8 cellular contexts compared by ENCODE assay signal in the genomic region with DNA sequence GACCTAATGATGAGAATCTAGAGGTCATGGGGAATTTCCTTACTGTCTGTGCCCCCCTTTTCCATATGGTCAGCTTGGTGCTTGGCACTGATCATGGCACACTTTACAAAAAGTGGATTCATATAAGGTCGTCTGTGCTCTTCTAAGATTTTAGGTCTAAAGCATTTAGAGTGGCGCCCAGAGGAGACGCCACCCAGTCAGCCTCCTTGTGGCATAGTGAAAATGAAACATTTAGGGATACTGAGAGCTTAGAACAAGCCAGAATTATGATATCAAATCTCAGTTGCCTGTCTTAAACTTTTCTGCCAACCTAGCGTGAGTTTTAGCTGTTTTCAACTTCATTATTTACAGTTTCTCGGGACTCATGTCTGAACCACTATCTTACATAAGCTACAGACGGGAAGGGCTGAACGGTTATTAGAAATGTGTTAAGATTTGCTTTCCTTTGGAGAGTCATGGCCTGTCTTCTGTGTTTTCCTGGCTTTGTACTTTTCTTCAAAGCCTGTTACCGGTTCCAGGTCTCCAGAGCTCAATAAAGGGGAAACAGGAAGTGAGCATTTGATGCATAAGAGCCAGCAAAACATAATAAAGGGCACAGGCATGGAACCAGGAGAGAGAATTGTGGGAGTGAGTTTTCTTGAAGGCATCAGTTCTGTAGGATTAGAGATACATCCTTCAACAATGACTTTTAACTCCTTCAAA. TPM values are rescaled to one million over a fixed set of nuclear protein-coding genes. Genes with fewer than 3 reads are reported as not detected.
DNase-seq lines count a peak whose midpoint lies in the region; ATAC-seq and TF ChIP-seq lines count a peak whose summit lies in the region.

No MANE protein-coding gene starts in this region.

- intact Hi-C loops in activated CD8-positive, alpha-beta T cell treated with anti-CD3 and anti-CD28 coated beads for 36 hours (cut with micrococcal nuclease) = no loop called here
- intact Hi-C loops in dorsolateral prefrontal cortex (cut with DNase I) = no loop called here

- POLR2A ChIA-PET in activated CD8-positive, alpha-beta T cell treated with anti-CD3 and anti-CD28 coated beads for 36 hours (lab: Charles Lee) = interaction anchor here (0.6 to 2.2 kb wide), 6 partner anchors 10 to 88 kb away, joined by 3 to 7 read pairs (median 3); no protein-coding TSS in a partner anchor
- POLR2A ChIA-PET in activated CD8-positive, alpha-beta T cell treated with anti-CD3 and anti-CD28 coated beads, Interleukin-2, amount 10 ng/mL, durations not matched to agents 7 days and 5 days (lab: Charles Lee) = no interaction called here

- DNase-seq in activated CD8-positive, alpha-beta T cell treated with anti-CD3 and anti-CD28 coated beads for 36 hours = peak; percentile 9
- no peak for DNase-seq in activated CD8-positive, alpha-beta T cell treated with anti-CD3 and anti-CD28 coated beads, Interleukin-2, amount 10 ng/mL, durations not matched to agents 7 days and 5 days
- DNase-seq in dorsolateral prefrontal cortex (no peak), cerebellar cortex (ENCODE audit: low spot score) (no peak), AG08395 (ENCODE audit: low spot score) (no peak), hepatic stellate cell (ENCODE audit: low spot score) (no peak)

- H3K36me3 Mint-ChIP-seq in activated CD8-positive, alpha-beta T cell treated with anti-CD3 and anti-CD28 coated beads for 36 hours (ENCODE audit: low read depth) = no peaks in the 10 kb centered on the region
- H3K36me3 Mint-ChIP-seq in activated CD8-positive, alpha-beta T cell treated with anti-CD3 and anti-CD28 coated beads, Interleukin-2, amount 10 ng/mL, durations not matched to agents 7 days and 5 days (ENCODE audit: low read depth) = no peaks in the 10 kb centered on the region
- no peaks in the 10 kb centered on the region for H3K36me3 Mint-ChIP-seq in IgD-negative memory B cell

- no peaks in the 10 kb centered on the region for H3K27me3 Mint-ChIP-seq in activated CD8-positive, alpha-beta T cell treated with anti-CD3 and anti-CD28 coated beads for 36 hours
- H3K27me3 Mint-ChIP-seq in activated CD8-positive, alpha-beta T cell treated with anti-CD3 and anti-CD28 coated beads, Interleukin-2, amount 10 ng/mL, durations not matched to agents 7 days and 5 days (ENCODE audit: low read depth) = peaks cover 4% of the 10 kb centered on the region
- peaks cover 3% of the 10 kb centered on the region for H3K27me3 Mint-ChIP-seq in IgD-negative memory B cell

- H3K4me1 Mint-ChIP-seq in activated CD8-positive, alpha-beta T cell treated with anti-CD3 and anti-CD28 coated beads for 36 hours (ENCODE audit: low read depth) = peaks cover 32% of the 10 kb centered on the region
- peaks cover 19% of the 10 kb centered on the region for H3K4me1 Mint-ChIP-seq in activated CD8-positive, alpha-beta T cell treated with anti-CD3 and anti-CD28 coated beads, Interleukin-2, amount 10 ng/mL, durations not matched to agents 7 days and 5 days (ENCODE audit: low read depth)
- H3K4me1 Mint-ChIP-seq in IgD-negative memory B cell = peaks cover 4 to 10% (median 8%) of the 10 kb centered on the region in 3 donors

- H3K4me3 Mint-ChIP-seq in activated CD8-positive, alpha-beta T cell treated with anti-CD3 and anti-CD28 coated beads for 36 hours = peak overlapping the region; percentile 39
- no peak overlapping the region for H3K4me3 Mint-ChIP-seq in activated CD8-positive, alpha-beta T cell treated with anti-CD3 and anti-CD28 coated beads, Interleukin-2, amount 10 ng/mL, durations not matched to agents 7 days and 5 days
- peak overlapping the region in 2 of 4 donors; percentile 73 to 79 for H3K4me3 Mint-ChIP-seq in IgD-negative memory B cell

- CTCF ChIA-PET in activated CD8-positive, alpha-beta T cell treated with anti-CD3 and anti-CD28 coated beads for 36 hours (lab: Charles Lee) = interaction anchor here (0.8 to 5.5 kb wide), 6 partner anchors 10 to 102 kb away, joined by 3 to 48 read pairs (median 3); partner anchors contain the start of gene ZNRF1
- CTCF ChIA-PET in activated CD8-positive, alpha-beta T cell treated with anti-CD3 and anti-CD28 coated beads, Interleukin-2, amount 10 ng/mL, durations not matched to agents 7 days and 5 days (lab: Charles Lee) = interaction anchor here (1.1 to 3.5 kb wide), 7 partner anchors 11 to 98 kb away, joined by 3 to 40 read pairs (median 6); partner anchors contain the start of genes WDR59 and ZNRF1

- H3K9me3 Mint-ChIP-seq in activated CD8-positive, alpha-beta T cell treated with anti-CD3 and anti-CD28 coated beads for 36 hours = no peaks in the 10 kb centered on the region
- no peaks in the 10 kb centered on the region for H3K9me3 Mint-ChIP-seq in activated CD8-positive, alpha-beta T cell treated with anti-CD3 and anti-CD28 coated beads, Interleukin-2, amount 10 ng/mL, durations not matched to agents 7 days and 5 days (ENCODE audit: insufficient read depth)
- no peaks in the 10 kb centered on the region for H3K9me3 Mint-ChIP-seq in IgD-negative memory B cell

- ATAC-seq in activated CD8-positive, alpha-beta T cell treated with anti-CD3 and anti-CD28 coated beads for 36 hours = peak; percentile 34
- ATAC-seq in activated CD8-positive, alpha-beta T cell treated with anti-CD3 and anti-CD28 coated beads, Interleukin-2, amount 10 ng/mL, durations not matched to agents 7 days and 5 days = no peak

- H3K27me3 ChIP-seq in dorsolateral prefrontal cortex = no peaks in the 10 kb centered on the region

- H3K4me3 ChIP-seq in dorsolateral prefrontal cortex (peak overlapping the region in 1 of 59 donors; percentile 7), skin epidermis (no peak overlapping the region)

- H3K27ac ChIP-seq in dorsolateral prefrontal cortex (peak overlapping the region in 57 of 59 donors; percentile 22 to 87 (median 74)), skin epidermis (peak overlapping the region in 20 of 21 experiments; percentile 67 to 92 (median 85))

- peak overlapping the region; percentile 83 for H3K27ac Mint-ChIP-seq in activated CD8-positive, alpha-beta T cell treated with anti-CD3 and anti-CD28 coated beads for 36 hours
- no peak overlapping the region for H3K27ac Mint-ChIP-seq in activated CD8-positive, alpha-beta T cell treated with anti-CD3 and anti-CD28 coated beads, Interleukin-2, amount 10 ng/mL, durations not matched to agents 7 days and 5 days
- peak overlapping the region in 2 of 3 donors; percentile 4 to 9 for H3K27ac Mint-ChIP-seq in IgD-negative memory B cell

- no peak for TF ChIP-seq CTCF in activated CD8-positive, alpha-beta T cell treated with anti-CD3 and anti-CD28 coated beads for 36 hours (IDR thresholded peaks at IDR 0.05)
- no peak for TF ChIP-seq CTCF in dorsolateral prefrontal cortex (IDR thresholded peaks at IDR 0.05 in 54 of 56, conservative IDR thresholded peaks at IDR 0.05 in 2 of 56; ENCODE audit: low read depth in 1 of 56, partially characterized antibody in 56 of 56)

RNA-seq across cellular contexts. Expression of gene ZNRF1, which starts 13.7 kb away (rescaled TPM):
- 10 to 100 TPM; 11.0 to 13.7 TPM for total RNA-seq in activated CD8-positive, alpha-beta T cell treated with anti-CD3 and anti-CD28 coated beads for 36 hours
- total RNA-seq in activated CD8-positive, alpha-beta T cell treated with anti-CD3 and anti-CD28 coated beads, Interleukin-2, amount 10 ng/mL, durations not matched to agents 7 days and 5 days = 10 to 100 TPM in 1 of 2 experiments, 1 to 10 TPM in 1; 8.5 to 11.1 TPM
- not detected for polyA plus RNA-seq in IgD-negative memory B cell
- 10 to 100 TPM; 23.1 to 64.5 (median 38.6) TPM for total RNA-seq in dorsolateral prefrontal cortex

RNA-seq across cellular contexts. Expression of gene WDR59, which starts 27.6 kb away (rescaled TPM):
- total RNA-seq in activated CD8-positive, alpha-beta T cell treated with anti-CD3 and anti-CD28 coated beads for 36 hours = 10 to 100 TPM; 59.1 to 68.1 TPM
- 10 to 100 TPM; 58.3 to 63.5 TPM for total RNA-seq in activated CD8-positive, alpha-beta T cell treated with anti-CD3 and anti-CD28 coated beads, Interleukin-2, amount 10 ng/mL, durations not matched to agents 7 days and 5 days
- 9.2 TPM for polyA plus RNA-seq in IgD-negative memory B cell
- 100 to 1,000 TPM in 105 of 120 experiments, 10 to 100 TPM in 15; 77.6 to 183 (median 115) TPM for total RNA-seq in dorsolateral prefrontal cortex
